In the genomic region with DNA sequence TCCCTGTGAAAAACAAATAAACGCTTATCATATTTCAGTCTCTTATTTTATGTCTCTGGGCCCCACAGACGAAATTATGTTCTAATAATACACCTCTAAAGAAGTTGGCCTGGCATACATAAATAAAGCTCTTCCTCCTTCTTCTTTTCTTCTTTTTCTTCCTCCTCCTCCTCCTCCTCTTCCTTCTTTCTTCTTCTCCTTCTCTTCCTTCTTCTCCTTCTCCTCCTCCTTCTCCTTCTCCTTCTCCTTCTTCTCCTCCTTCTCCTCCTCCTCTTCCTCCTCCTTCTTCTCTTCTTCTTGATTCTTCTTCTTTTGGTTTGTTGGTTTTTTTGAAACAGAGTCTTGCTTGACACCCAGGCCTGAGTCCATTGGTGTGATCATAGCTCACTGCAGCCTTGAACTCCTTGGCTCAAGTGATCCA, we compare ENCODE assay signal across 1 cellular context.
A peak's percentile ranks its signal among the peaks of the same experiment; 100 is the strongest.
TF ChIP-seq lines count a peak whose summit lies in the region.

No MANE protein-coding gene starts in this region.

TF ChIP-seq in HepG2, 621 proteins besides CTCF, POLR2A, EP300 and RAD21:
- TF ChIP-seq, protein P1, sequence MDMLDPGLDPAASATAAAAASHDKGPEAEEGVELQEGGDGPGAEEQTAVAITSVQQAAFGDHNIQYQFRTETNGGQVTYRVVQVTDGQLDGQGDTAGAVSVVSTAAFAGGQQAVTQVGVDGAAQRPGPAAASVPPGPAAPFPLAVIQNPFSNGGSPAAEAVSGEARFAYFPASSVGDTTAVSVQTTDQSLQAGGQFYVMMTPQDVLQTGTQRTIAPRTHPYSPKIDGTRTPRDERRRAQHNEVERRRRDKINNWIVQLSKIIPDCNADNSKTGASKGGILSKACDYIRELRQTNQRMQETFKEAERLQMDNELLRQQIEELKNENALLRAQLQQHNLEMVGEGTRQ (IDR thresholded peaks at IDR 0.05; ENCODE audit: low read depth, low read length): no peak
- TF ChIP-seq, protein P1 (CRISPR knock-in tag; IDR thresholded peaks at IDR 0.05; ENCODE audit: borderline replicate concordance): peak; percentile 83; the same call in 1 of the 2 replicates
- TF ChIP-seq TRIM22 (IDR thresholded peaks at IDR 0.05) (0 out of 2 replicates have a peak, but pooled peaks have one; percentile 41), PLRG1 (conservative IDR thresholded peaks at IDR 0.05) (0 out of 2 replicates have a peak, but pooled peaks have one; percentile 15), ZNF33A (CRISPR knock-in tag; IDR thresholded peaks at IDR 0.05; ENCODE audit: borderline replicate concordance) (no peak), MNT (IDR thresholded peaks at IDR 0.05) (0 out of 2 replicates have a peak, but pooled peaks have one; percentile 0), ZNF18 (CRISPR knock-in tag; IDR thresholded peaks at IDR 0.05; ENCODE audit: insufficient replicate concordance) (no peak), ZNF639 (CRISPR knock-in tag; conservative IDR thresholded peaks at IDR 0.05) (no peak), SOX6 (IDR thresholded peaks at IDR 0.05) (peak; percentile 85; the same call in 1 of the 2 replicates), SOX6 (CRISPR knock-in tag; IDR thresholded peaks at IDR 0.05) (no peak; the same call in 1 of the 2 replicates), ZBTB26 (CRISPR knock-in tag; IDR thresholded peaks at IDR 0.05; ENCODE audit: borderline replicate concordance) (no peak), SIX1 (CRISPR knock-in tag; IDR thresholded peaks at IDR 0.05; ENCODE audit: borderline replicate concordance) (no peak), POLR2G (IDR thresholded peaks at IDR 0.05; ENCODE audit: low read depth, low read length) (no peak), SKI (IDR thresholded peaks at IDR 0.05; ENCODE audit: partially characterized antibody) (no peak), ZNF44 (CRISPR knock-in tag; IDR thresholded peaks at IDR 0.05) (no peak), ATF7 (IDR thresholded peaks at IDR 0.05) (peak; percentile 15; the same call in 1 of the 2 replicates), ATF7 (CRISPR knock-in tag; IDR thresholded peaks at IDR 0.05) (no peak), THAP11 (CRISPR knock-in tag; IDR thresholded peaks at IDR 0.05) (0 out of 2 replicates have a peak, but pooled peaks have one; percentile 4), ZNF326 (CRISPR knock-in tag; IDR thresholded peaks at IDR 0.05; ENCODE audit: borderline replicate concordance) (no peak)
- TF ChIP-seq, protein P2, sequence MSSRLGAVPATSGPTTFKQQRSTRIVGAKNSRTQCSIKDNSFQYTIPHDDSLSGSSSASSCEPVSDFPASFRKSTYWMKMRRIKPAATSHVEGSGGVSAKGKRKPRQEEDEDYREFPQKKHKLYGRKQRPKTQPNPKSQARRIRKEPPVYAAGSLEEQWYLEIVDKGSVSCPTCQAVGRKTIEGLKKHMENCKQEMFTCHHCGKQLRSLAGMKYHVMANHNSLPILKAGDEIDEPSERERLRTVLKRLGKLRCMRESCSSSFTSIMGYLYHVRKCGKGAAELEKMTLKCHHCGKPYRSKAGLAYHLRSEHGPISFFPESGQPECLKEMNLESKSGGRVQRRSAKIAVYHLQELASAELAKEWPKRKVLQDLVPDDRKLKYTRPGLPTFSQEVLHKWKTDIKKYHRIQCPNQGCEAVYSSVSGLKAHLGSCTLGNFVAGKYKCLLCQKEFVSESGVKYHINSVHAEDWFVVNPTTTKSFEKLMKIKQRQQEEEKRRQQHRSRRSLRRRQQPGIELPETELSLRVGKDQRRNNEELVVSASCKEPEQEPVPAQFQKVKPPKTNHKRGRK (CRISPR knock-in tag; IDR thresholded peaks at IDR 0.05): peak; percentile 97
TF ChIP-seq in HepG2: peak in this region for 8.
